Comparison of ENCODE assay signal across 15 cellular contexts in genomic region chr6:108671790-108672189, GRCh38.
"Had no signal": no experiment of that assay in that cellular context is flagged by ENCODE, and none has a peak within 500 bp of the region (broad histone marks: within the 10 kb centered on the region; RNA-seq: fewer than 3 reads in every experiment).

No MANE protein-coding gene starts in this region.

- H3K4me3 Mint-ChIP-seq: activated B cell treated with CpG ODN at 0.5 μM for 24 hours; activated CD4-positive, alpha-beta T cell treated with anti-CD3 and anti-CD28 coated beads, Interleukin-2, amount 10 ng/mL, durations not matched to agents 24 days and 14 days; activated naive CD4-positive, alpha-beta T cell treated with anti-CD3 and anti-CD28 coated beads for 36 hours; central memory CD8-positive, alpha-beta T cell; memory B cell; nephron progenitor cell; T-helper 1 cell treated with Interleukin-12 subunit alpha and Interleukin-12 subunit beta and Interleukin-4 antibody, amounts not matched to agents 30 μg/mL and 1 μg/mL, for 36 hours had no signal

- H3K27ac Mint-ChIP-seq: activated B cell treated with CpG ODN at 0.5 μM for 24 hours; activated CD4-positive, alpha-beta T cell treated with anti-CD3 and anti-CD28 coated beads, Interleukin-2, amount 10 ng/mL, durations not matched to agents 24 days and 14 days; activated naive CD4-positive, alpha-beta T cell treated with anti-CD3 and anti-CD28 coated beads for 36 hours; nephron progenitor cell; T-helper 1 cell treated with Interleukin-12 subunit alpha and Interleukin-12 subunit beta and Interleukin-4 antibody, amounts not matched to agents 30 μg/mL and 1 μg/mL, for 36 hours had no signal

- DNase-seq: activated B cell treated with CpG ODN at 0.5 μM for 24 hours; activated CD4-positive, alpha-beta T cell treated with anti-CD3 and anti-CD28 coated beads, Interleukin-2, amount 10 ng/mL, durations not matched to agents 24 days and 14 days; activated naive CD4-positive, alpha-beta T cell treated with anti-CD3 and anti-CD28 coated beads for 36 hours; adrenal gland; body of pancreas; effector memory CD4-positive, alpha-beta T cell; hypothalamus; left colon; nephron progenitor cell; sigmoid colon; stimulated activated CD4-positive, alpha-beta T cell treated with anti-CD3 and anti-CD28 coated beads, Interleukin-2, amount 100 ng/mL, for 24 hours; stimulated activated naive CD4-positive, alpha-beta T cell treated with Interleukin-2 at 50 U/mL for 16 hours had no signal

- H3K36me3 ChIP-seq: adrenal gland, sigmoid colon had no signal

- H3K27me3 ChIP-seq: adrenal gland, body of pancreas, sigmoid colon had no signal

- H3K9me3 Mint-ChIP-seq: activated B cell treated with CpG ODN at 0.5 μM for 24 hours; activated CD4-positive, alpha-beta T cell treated with anti-CD3 and anti-CD28 coated beads, Interleukin-2, amount 10 ng/mL, durations not matched to agents 24 days and 14 days; activated naive CD4-positive, alpha-beta T cell treated with anti-CD3 and anti-CD28 coated beads for 36 hours; central memory CD8-positive, alpha-beta T cell; memory B cell; nephron progenitor cell; T-helper 1 cell treated with Interleukin-12 subunit alpha and Interleukin-12 subunit beta and Interleukin-4 antibody, amounts not matched to agents 30 μg/mL and 1 μg/mL, for 36 hours had no signal

- ATAC-seq: body of pancreas, left colon had no signal

- H3K4me3 ChIP-seq: adrenal gland, body of pancreas, sigmoid colon had no signal

- H3K9me3 ChIP-seq: adrenal gland, body of pancreas, sigmoid colon had no signal

- H3K27me3 Mint-ChIP-seq: activated B cell treated with CpG ODN at 0.5 μM for 24 hours; central memory CD8-positive, alpha-beta T cell; memory B cell had no signal

- H3K27ac ChIP-seq: adrenal gland had no signal
